1 cellular context compared by ENCODE assay signal in genomic region chr4:16687011-16687410, GRCh38.
TF ChIP-seq lines count a peak whose summit lies in the region.

No MANE protein-coding gene starts in this region.

TF ChIP-seq in IMR-90, 13 proteins besides CTCF, POLR2A, EP300 and RAD21:
- no peak for TF ChIP-seq BHLHE40 (IDR thresholded peaks at IDR 0.05; ENCODE audit: low read depth, low read length)
- TF ChIP-seq CEBPB (IDR thresholded peaks at IDR 0.05; ENCODE audit: low read depth, low read length) = no peak
- no peak for TF ChIP-seq RFX5 (IDR thresholded peaks at IDR 0.05; ENCODE audit: low read depth, low read length)
- no peak for TF ChIP-seq USF2 (IDR thresholded peaks at IDR 0.05; ENCODE audit: low read depth, low read length)
- no peak for TF ChIP-seq SMC3 (IDR thresholded peaks at IDR 0.05; ENCODE audit: low read depth, low read length)
- TF ChIP-seq FOS (IDR thresholded peaks at IDR 0.05; ENCODE audit: low read depth, low read length) = no peak
- no peak for TF ChIP-seq MAFK (IDR thresholded peaks at IDR 0.05; ENCODE audit: low read depth, low read length)
